Comparison of ENCODE assay signal across 10 cellular contexts in the genomic region with DNA sequence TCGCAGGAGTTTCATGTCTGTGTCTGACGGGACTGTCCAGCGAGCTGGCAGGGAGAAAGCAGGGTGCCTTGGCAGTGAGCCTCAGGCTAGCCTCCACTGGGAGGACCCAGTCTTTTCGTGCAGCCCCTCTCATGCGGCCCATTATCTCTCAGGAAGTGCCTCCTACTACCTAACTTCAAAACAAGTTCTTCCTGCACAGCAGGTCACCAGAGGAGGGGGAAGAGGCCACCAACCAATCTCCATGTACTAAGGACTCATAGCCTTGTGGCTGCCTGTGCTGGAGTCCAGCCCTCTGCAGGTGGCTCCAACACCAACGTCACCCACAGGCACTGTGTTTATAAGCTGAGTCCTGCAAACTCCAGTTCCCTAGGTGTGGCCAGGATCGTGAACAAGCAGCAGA. TPM values are rescaled to one million over a fixed set of nuclear protein-coding genes. Genes with fewer than 3 reads are reported as not detected.
A peak's percentile ranks its signal among the peaks of the same experiment; 100 is the strongest.
DNase-seq lines count a peak whose midpoint lies in the region; ATAC-seq and TF ChIP-seq lines count a peak whose summit lies in the region.
"Had no signal": no experiment of that assay in that cellular context is flagged by ENCODE, and none has a peak within 500 bp of the region (broad histone marks: within the 10 kb centered on the region; RNA-seq: fewer than 3 reads in every experiment).

No MANE protein-coding gene starts in this region.

- TF ChIP-seq CTCF in HCT116 (IDR thresholded peaks at IDR 0.05 in 2 of 3, conservative IDR thresholded peaks at IDR 0.05 in 1 of 3; ENCODE audit: borderline replicate concordance in 1 of 3, insufficient read depth in 1 of 3, low read depth in 2 of 3, low read length in 2 of 3) (no peak), epithelial cell of esophagus (IDR thresholded peaks at IDR 0.05; ENCODE audit: insufficient read depth, low read depth, low read length, missing control alignments) (peak; percentile 22), sigmoid colon (IDR thresholded peaks at IDR 0.05) (no peak)

- CTCF ChIA-PET in HCT116 (lab: Charles Lee) = no interaction called here

- no peaks in the 10 kb centered on the region for H3K9me3 ChIP-seq in HCT116 (ENCODE audit: control insufficient read depth in 1 of 2, insufficient read depth in 1 of 2, low read depth in 1 of 2, low read length in 2 of 2)
- no peaks in the 10 kb centered on the region for H3K9me3 ChIP-seq in sigmoid colon
- H3K9me3 ChIP-seq in HAP-1 = no peaks in the 10 kb centered on the region
- H3K9me3 ChIP-seq: ascending aorta had no signal

- H2AFZ ChIP-seq in HCT116 (ENCODE audit: low read depth, low read length, poor library complexity, severe bottlenecking) = no peak overlapping the region

- H3K27me3 ChIP-seq in HCT116 (ENCODE audit: insufficient read depth, low read length) = no peaks in the 10 kb centered on the region
- peaks cover 0 to 13% (median 13%) of the 10 kb centered on the region in 3 donors for H3K27me3 ChIP-seq in sigmoid colon
- peaks cover 13% of the 10 kb centered on the region; the same call in 1 of the 2 replicates for H3K27me3 ChIP-seq in HAP-1 (ENCODE audit: low read depth)
- H3K27me3 ChIP-seq: ascending aorta had no signal

- TF ChIP-seq RAD21 in HCT116 (IDR thresholded peaks at IDR 0.05; ENCODE audit: low read depth) = no peak

- no peaks in the 10 kb centered on the region for H3K79me2 ChIP-seq in HCT116 (ENCODE audit: insufficient read depth, low read length)

- intact Hi-C loops in HCT116 (cut with micrococcal nuclease) (no loop called here), sigmoid colon (cut with DNase I) (no loop called here)

- peak overlapping the region; percentile 8; the same call in 1 of the 2 replicates for H3K4me2 ChIP-seq in HCT116 (ENCODE audit: low read length)

- ATAC-seq in HCT116 = peak; percentile 31
- no peak for ATAC-seq in GM21786 (IDR thresholded peaks at IDR 0.05; ENCODE audit: unreplicated experiment)

- no peaks in the 10 kb centered on the region for H3K36me3 ChIP-seq in HCT116 (ENCODE audit: control insufficient read depth in 1 of 2, insufficient read depth in 2 of 2, low read length in 2 of 2)
- H3K36me3 ChIP-seq in sigmoid colon = no peaks in the 10 kb centered on the region
- no peaks in the 10 kb centered on the region for H3K36me3 ChIP-seq in HAP-1 (replicated peaks)
- H3K36me3 ChIP-seq: ascending aorta had no signal

- TF ChIP-seq POLR2A in HCT116 (IDR thresholded peaks at IDR 0.05; ENCODE audit: borderline replicate concordance, extremely low read depth, insufficient read depth, insufficient read length) (no peak), sigmoid colon (IDR thresholded peaks at IDR 0.05) (peak in 1 of 2 donors; percentile 38)

- H3K4me1 ChIP-seq in HCT116 (ENCODE audit: control insufficient read depth in 1 of 2, insufficient read depth in 2 of 2, low read length in 2 of 2) = peaks cover 13 to 34% of the 10 kb centered on the region in 2 experiments
- H3K4me1 ChIP-seq in sigmoid colon = peaks cover 0 to 9% (median 6%) of the 10 kb centered on the region in 4 donors
- no peaks in the 10 kb centered on the region for H3K4me1 ChIP-seq in HAP-1

- H3K4me3 ChIP-seq in HCT116 (replicated peaks in 1 of 2; ENCODE audit: low read depth in 1 of 2, low read length in 2 of 2) (no peak overlapping the region), epithelial cell of esophagus (ENCODE audit: low read length) (no peak overlapping the region), sigmoid colon (no peak overlapping the region), HAP-1 (no peak overlapping the region)
- H3K4me3 ChIP-seq: ascending aorta had no signal

- POLR2A ChIA-PET in HCT116 (lab: Charles Lee) = no interaction called here

- in situ Hi-C loops in HAP-1 (cut with MboI; ENCODE audit: low sequenced_read_pairs) = no loop called here

- no peak overlapping the region for H3K9ac ChIP-seq in HCT116 (ENCODE audit: low read length)

- H3K27ac ChIP-seq in HCT116 (ENCODE audit: low read depth, low read length) = no peak overlapping the region
- H3K27ac ChIP-seq in sigmoid colon = no peak overlapping the region
- H3K27ac ChIP-seq: ascending aorta had no signal

- TF ChIP-seq EP300 in sigmoid colon (IDR thresholded peaks at IDR 0.05) = no peak

- DNase-seq in HCT116 (ENCODE audit: low read depth, low spot score) = no peak
- DNase-seq in RPMI8226 = peak; percentile 76
- DNase-seq in epithelial cell of esophagus (ENCODE audit: low read depth) = peak; percentile 31
- DNase-seq in sigmoid colon = peak; percentile 61
- no peak for DNase-seq in foreskin melanocyte
- no peak for DNase-seq in GOT3 (lab: John Stamatoyannopoulos, UW)
- no peak for DNase-seq in HAP-1 (ENCODE audit: low spot score in 2 of 2)
- DNase-seq: T-helper 9 cell had no signal

- BruUV-seq in HCT116 (replicated peaks; lab: Mats Ljungman, UMichigan) = no TSS peak

- no peaks in the 10 kb centered on the region for H3K9me2 ChIP-seq in HCT116 (ENCODE audit: insufficient read depth)

- RAD21 ChIA-PET in HCT116 (lab: Charles Lee; ENCODE audit: low non-redundant PET in 1 of 2, low total read pairs in 2 of 2, uncharacterized antibody in 2 of 2, unreplicated experiment in 2 of 2) = no interaction called here

- WGBS in sigmoid colon, 2 donors = 10 to 47% methylated on average over 7 of the region's 7 CpGs

- no peaks in the 10 kb centered on the region for H4K20me1 ChIP-seq in HCT116 (ENCODE audit: insufficient read depth)

TF ChIP-seq in HCT116, 20 proteins besides CTCF, POLR2A, EP300 and RAD21:
- TF ChIP-seq, protein P1, sequence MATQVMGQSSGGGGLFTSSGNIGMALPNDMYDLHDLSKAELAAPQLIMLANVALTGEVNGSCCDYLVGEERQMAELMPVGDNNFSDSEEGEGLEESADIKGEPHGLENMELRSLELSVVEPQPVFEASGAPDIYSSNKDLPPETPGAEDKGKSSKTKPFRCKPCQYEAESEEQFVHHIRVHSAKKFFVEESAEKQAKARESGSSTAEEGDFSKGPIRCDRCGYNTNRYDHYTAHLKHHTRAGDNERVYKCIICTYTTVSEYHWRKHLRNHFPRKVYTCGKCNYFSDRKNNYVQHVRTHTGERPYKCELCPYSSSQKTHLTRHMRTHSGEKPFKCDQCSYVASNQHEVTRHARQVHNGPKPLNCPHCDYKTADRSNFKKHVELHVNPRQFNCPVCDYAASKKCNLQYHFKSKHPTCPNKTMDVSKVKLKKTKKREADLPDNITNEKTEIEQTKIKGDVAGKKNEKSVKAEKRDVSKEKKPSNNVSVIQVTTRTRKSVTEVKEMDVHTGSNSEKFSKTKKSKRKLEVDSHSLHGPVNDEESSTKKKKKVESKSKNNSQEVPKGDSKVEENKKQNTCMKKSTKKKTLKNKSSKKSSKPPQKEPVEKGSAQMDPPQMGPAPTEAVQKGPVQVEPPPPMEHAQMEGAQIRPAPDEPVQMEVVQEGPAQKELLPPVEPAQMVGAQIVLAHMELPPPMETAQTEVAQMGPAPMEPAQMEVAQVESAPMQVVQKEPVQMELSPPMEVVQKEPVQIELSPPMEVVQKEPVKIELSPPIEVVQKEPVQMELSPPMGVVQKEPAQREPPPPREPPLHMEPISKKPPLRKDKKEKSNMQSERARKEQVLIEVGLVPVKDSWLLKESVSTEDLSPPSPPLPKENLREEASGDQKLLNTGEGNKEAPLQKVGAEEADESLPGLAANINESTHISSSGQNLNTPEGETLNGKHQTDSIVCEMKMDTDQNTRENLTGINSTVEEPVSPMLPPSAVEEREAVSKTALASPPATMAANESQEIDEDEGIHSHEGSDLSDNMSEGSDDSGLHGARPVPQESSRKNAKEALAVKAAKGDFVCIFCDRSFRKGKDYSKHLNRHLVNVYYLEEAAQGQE (IDR thresholded peaks at IDR 0.05; ENCODE audit: low read depth) = no peak
- TF ChIP-seq EZH2 (IDR thresholded peaks at IDR 0.05) = no peak
- TF ChIP-seq, protein P2, sequence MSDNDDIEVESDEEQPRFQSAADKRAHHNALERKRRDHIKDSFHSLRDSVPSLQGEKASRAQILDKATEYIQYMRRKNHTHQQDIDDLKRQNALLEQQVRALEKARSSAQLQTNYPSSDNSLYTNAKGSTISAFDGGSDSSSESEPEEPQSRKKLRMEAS (IDR thresholded peaks at IDR 0.05) = no peak
- TF ChIP-seq POLR2AphosphoS5 (IDR thresholded peaks at IDR 0.05; ENCODE audit: low read depth, low read length) = no peak
- no peak for TF ChIP-seq ZFX (IDR thresholded peaks at IDR 0.05)
- TF ChIP-seq, protein P3, sequence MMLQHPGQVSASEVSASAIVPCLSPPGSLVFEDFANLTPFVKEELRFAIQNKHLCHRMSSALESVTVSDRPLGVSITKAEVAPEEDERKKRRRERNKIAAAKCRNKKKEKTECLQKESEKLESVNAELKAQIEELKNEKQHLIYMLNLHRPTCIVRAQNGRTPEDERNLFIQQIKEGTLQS (IDR thresholded peaks at IDR 0.05) = no peak
- no peak for TF ChIP-seq FOSL1 (IDR thresholded peaks at IDR 0.05; ENCODE audit: low read depth)
- TF ChIP-seq ELF1 (IDR thresholded peaks at IDR 0.05; ENCODE audit: borderline replicate concordance, low read depth) = no peak
- TF ChIP-seq, protein P4, sequence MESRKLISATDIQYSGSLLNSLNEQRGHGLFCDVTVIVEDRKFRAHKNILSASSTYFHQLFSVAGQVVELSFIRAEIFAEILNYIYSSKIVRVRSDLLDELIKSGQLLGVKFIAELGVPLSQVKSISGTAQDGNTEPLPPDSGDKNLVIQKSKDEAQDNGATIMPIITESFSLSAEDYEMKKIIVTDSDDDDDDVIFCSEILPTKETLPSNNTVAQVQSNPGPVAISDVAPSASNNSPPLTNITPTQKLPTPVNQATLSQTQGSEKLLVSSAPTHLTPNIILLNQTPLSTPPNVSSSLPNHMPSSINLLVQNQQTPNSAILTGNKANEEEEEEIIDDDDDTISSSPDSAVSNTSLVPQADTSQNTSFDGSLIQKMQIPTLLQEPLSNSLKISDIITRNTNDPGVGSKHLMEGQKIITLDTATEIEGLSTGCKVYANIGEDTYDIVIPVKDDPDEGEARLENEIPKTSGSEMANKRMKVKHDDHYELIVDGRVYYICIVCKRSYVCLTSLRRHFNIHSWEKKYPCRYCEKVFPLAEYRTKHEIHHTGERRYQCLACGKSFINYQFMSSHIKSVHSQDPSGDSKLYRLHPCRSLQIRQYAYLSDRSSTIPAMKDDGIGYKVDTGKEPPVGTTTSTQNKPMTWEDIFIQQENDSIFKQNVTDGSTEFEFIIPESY (IDR thresholded peaks at IDR 0.05; ENCODE audit: extremely low read depth, insufficient replicate concordance, low read length) = no peak

RNA-seq across cellular contexts. Expression of a gene that starts 4.8 kb away (rescaled TPM):
- total RNA-seq in HCT116 (2021; ENCODE audit: unreplicated experiment) (9.6 TPM), sigmoid colon (1 to 10 TPM; 2.6 to 9.6 (median 5.8) TPM)
- 4.5 and 5.6 TPM in 2 replicates for polyA plus RNA-seq in HCT116 (2012)
- polyA plus RNA-seq in sigmoid colon = 10 to 100 TPM; 24.5 to 50.6 (median 43.8) TPM

Comparison
In these comparisons a context has a peak if more than half of its experiments do, and no peak if none do; other contexts are left out.
1. DNase-seq: peak in RPMI8226 (single experiment), epithelial cell of esophagus (single experiment) and sigmoid colon (single experiment); none in HCT116 (single experiment), foreskin melanocyte (single experiment), GOT3 (single experiment) and HAP-1 (0 of 2).